In genomic region chr19:15378529-15379082, GRCh38 we compare ENCODE assay signal across 9 cellular contexts. TPM values are rescaled to one million over a fixed set of nuclear protein-coding genes. Genes with fewer than 3 reads are reported as not detected.
DNase-seq lines count a peak whose midpoint lies in the region; ATAC-seq, FAIRE-seq and TF ChIP-seq lines count a peak whose summit lies in the region.
"Had no signal": no experiment of that assay in that cellular context is flagged by ENCODE, and none has a peak within 500 bp of the region (broad histone marks: within the 10 kb centered on the region; RNA-seq: fewer than 3 reads in every experiment).

No MANE protein-coding gene starts in this region.

- in situ Hi-C loops in K562 (cut with MboI), result no loop called here

- TF ChIP-seq RAD21 in Ishikawa (IDR thresholded peaks at IDR 0.05; ENCODE audit: low read depth) (no peak), K562 (CRISPR knock-in tag; conservative IDR thresholded peaks at IDR 0.05 in 1 of 2, IDR thresholded peaks at IDR 0.05 in 1 of 2) (no peak)

- H3K4me3 ChIP-seq in DND-41 (ENCODE audit: low read depth in 1 of 2, low read length in 2 of 2) (peak overlapping the region; percentile 99), K562 (peak overlapping the region; percentile 90), iPS-15b (ENCODE audit: low read depth, low read length) (peak overlapping the region; percentile 99), skin epidermis (peak overlapping the region; percentile 72 to 100 (median 87))

- TF ChIP-seq EP300 in Ishikawa (IDR thresholded peaks at IDR 0.05; ENCODE audit: borderline replicate concordance) (no peak), K562 (IDR thresholded peaks at IDR 0.05; ENCODE audit: low read length) (no peak)

- intact Hi-C loops in K562 (cut with micrococcal nuclease), result loop anchor here (2.0 kb wide), 2 partner anchors 114 to 178 kb away; no protein-coding TSS in a partner anchor

- DNase-seq in DND-41, result peak; percentile 66
- peak; percentile 24 for DNase-seq in T follicular helper cell (ENCODE audit: low read depth)
- DNase-seq in K562 (ENCODE audit: extremely low read depth in 1 of 4, low spot score in 3 of 4), result peak in 3 of 4 experiments; percentile 15 to 77 (median 54)
- DNase-seq in inferior parietal cortex (ENCODE audit: extremely low spot score), result no peak

- ATAC-seq in DND-41 (ENCODE audit: insufficient read depth, low read depth) (no peak), K562 (peak; percentile 44), HG02840 (IDR thresholded peaks at IDR 0.05; ENCODE audit: low FRiP score, unreplicated experiment) (no peak)

- peaks cover 45% of the 10 kb centered on the region for H3K4me1 ChIP-seq in DND-41 (ENCODE audit: insufficient read depth, low read length)
- peaks cover 16 to 44% of the 10 kb centered on the region in 2 experiments for H3K4me1 ChIP-seq in K562 (replicated peaks in 1 of 2; ENCODE audit: control insufficient read depth in 2 of 2, insufficient read depth in 2 of 2, low read length in 2 of 2)
- H3K4me1 ChIP-seq in iPS-15b (ENCODE audit: control insufficient read depth, insufficient read depth, low read length), result peaks cover 6% of the 10 kb centered on the region

- H3K36me3 ChIP-seq in DND-41 (ENCODE audit: insufficient read depth, low read length) (peaks cover 29% of the 10 kb centered on the region), K562 (ENCODE audit: control insufficient read depth, insufficient read depth, low read length) (peaks cover 51% of the 10 kb centered on the region; the same call in 2 of the 3 replicates), iPS-15b (ENCODE audit: control insufficient read depth, insufficient read depth, low read length) (peaks cover 21% of the 10 kb centered on the region)

- H3K4me2 ChIP-seq in DND-41 (ENCODE audit: insufficient read depth, low read length) (peak overlapping the region; percentile 74), K562 (ENCODE audit: insufficient read depth, low read length) (peak overlapping the region; percentile 98)

- H4K20me1 ChIP-seq in DND-41 (ENCODE audit: insufficient read depth, low read length) (peaks cover 45% of the 10 kb centered on the region), K562 (replicated peaks; ENCODE audit: control insufficient read depth, insufficient read depth, low read length) (peaks cover 30% of the 10 kb centered on the region)

- peak; percentile 51 for TF ChIP-seq POLR2A in K562 (conservative IDR thresholded peaks at IDR 0.05)

- WGBS in K562 (ENCODE audit: insufficient coverage, low coverage, missing lambda C conversion rate), result under 1% methylated on average over 21 of the region's 22 CpGs

- TF ChIP-seq CTCF in DND-41 (IDR thresholded peaks at IDR 0.05; ENCODE audit: borderline replicate concordance, extremely low read depth, low read length, poor library complexity, severe bottlenecking) (no peak), K562 (IDR thresholded peaks at IDR 0.05 in 2 of 3, conservative IDR thresholded peaks at IDR 0.05 in 1 of 3; ENCODE audit: insufficient read depth in 2 of 3, low read depth in 1 of 3, low read length in 3 of 3) (no peak; a peak in 1 of 6 replicates)

- H3K9me1 ChIP-seq in K562 (ENCODE audit: control insufficient read depth, insufficient read depth, low read length), result no peaks in the 10 kb centered on the region

- POLR2A ChIA-PET in K562 (lab: Yijun Ruan, JAX), result interaction anchor here (0.5 to 3.6 kb wide), 27 partner anchors 9 to 197 kb away, joined by 3 to 27 read pairs (median 4); partner anchors contain the start of gene AKAP8L

- CTCF ChIA-PET in K562 (lab: Yijun Ruan, JAX; ENCODE audit: low intra/inter-chr PET ratio), result no interaction called here

- H3K27ac ChIP-seq in DND-41 (ENCODE audit: low read length), result peak overlapping the region; percentile 100
- H3K27ac ChIP-seq in K562 (ENCODE audit: extremely low read depth, low read depth, low read length), result peak overlapping the region; percentile 89
- H3K27ac ChIP-seq in skin epidermis, result peak overlapping the region; percentile 84 to 100 (median 98)

- peak overlapping the region; percentile 93 for H3K9ac ChIP-seq in DND-41 (ENCODE audit: low read depth, low read length)
- H3K9ac ChIP-seq in K562 (ENCODE audit: insufficient read depth in 1 of 2, low read depth in 2 of 2, low read length in 2 of 2), result peak overlapping the region; percentile 92 to 98
- H3K9ac ChIP-seq in iPS-15b (ENCODE audit: low read depth, low read length), result peak overlapping the region; percentile 95

- peak overlapping the region; percentile 98 for H2AFZ ChIP-seq in DND-41 (ENCODE audit: low read depth, low read length)
- peak overlapping the region; percentile 90 for H2AFZ ChIP-seq in K562 (ENCODE audit: low read depth, low read length)

- BruUV-seq in K562 (replicated peaks; lab: Mats Ljungman, UMichigan), result TSS peak; percentile 74

- H3K79me2 ChIP-seq in DND-41 (ENCODE audit: insufficient read depth, low read length) (peaks cover 72% of the 10 kb centered on the region), K562 (ENCODE audit: control insufficient read depth, insufficient read depth, low read length) (peaks cover 59% of the 10 kb centered on the region)

- FAIRE-seq in K562 (lab: Jason Lieb, UNC), result peak; percentile 86
- FAIRE-seq: endometrium had no signal

- no peaks in the 10 kb centered on the region for H3K27me3 ChIP-seq in DND-41 (ENCODE audit: insufficient read depth, low read length, poor library complexity)
- H3K27me3 ChIP-seq in K562 (ENCODE audit: control insufficient read depth in 2 of 2, insufficient read depth in 2 of 2, low read length in 2 of 2), result no peaks in the 10 kb centered on the region; a peak in 1 of 5 replicates
- H3K27me3 ChIP-seq in iPS-15b (ENCODE audit: control insufficient read depth, insufficient read depth, low read length), result no peaks in the 10 kb centered on the region

- H3K9me3 ChIP-seq in DND-41 (ENCODE audit: insufficient read depth, low read length, severe bottlenecking) (no peaks in the 10 kb centered on the region), K562 (replicated peaks; ENCODE audit: control insufficient read depth, insufficient read depth, low read depth, low read length) (no peaks in the 10 kb centered on the region), iPS-15b (ENCODE audit: control insufficient read depth, insufficient read depth, low read length) (no peaks in the 10 kb centered on the region)

RNA-seq across cellular contexts. Expression of gene AKAP8, which starts 1.0 kb away (rescaled TPM):
- 47.6 and 50.3 TPM in 2 replicates for total RNA-seq in K562 (2011; cell fraction: chromatin; rRNA removed; ENCODE audit: low replicate concordance)
- total RNA-seq in K562 (2011; cell fraction: nucleolus; rRNA removed), result 26.3 and 27.0 TPM in 2 replicates
- 22.2 and 28.7 TPM in 2 replicates for total RNA-seq in K562 (2011; cell fraction: nucleoplasm; rRNA removed)
- total RNA-seq in K562 (2014; rRNA removed) (33.5 and 34.2 TPM in 2 replicates), K562 (2014; rRNA removed; fragmentation: Illumina TruSeq; extraction: Trizol) (13.3 and 13.8 TPM in 2 replicates), K562 (2015; rRNA removed; fragmentation: Illumina TruSeq; extraction: Trizol) (20.2 and 22.6 TPM in 2 replicates), K562 (2021) (49.9 and 56.5 TPM in 2 replicates)
- polyA plus RNA-seq in K562 (2011; rRNA removed) (15.0 and 18.4 TPM in 2 replicates), K562 (2014; fragmentation: Illumina TruSeq; extraction: Trizol) (14.6 and 17.0 TPM in 2 replicates), K562 (2014; fragmentation: Nextera tagmentation; extraction: Ambion mirVana) (1 to 10 TPM; 3.4 to 4.4 TPM), K562 (2014; rRNA removed) (25.5 and 27.4 TPM in 2 replicates)
- polyA plus RNA-seq in K562 (2011; cell fraction: cytosol; rRNA removed), result 13.4 and 17.8 TPM in 2 replicates
- 42.2 and 65.9 TPM in 2 replicates for polyA plus RNA-seq in K562 (2011; cell fraction: nucleus; rRNA removed)
- 17.0 and 17.1 TPM in 2 replicates for polyA plus RNA-seq in K562 (2012)
- polyA minus RNA-seq in K562 (2011; rRNA and poly(A)+ RNA removed), result 9.5 and 10.9 TPM in 2 replicates
- polyA minus RNA-seq in K562 (2011; cell fraction: cytosol; rRNA and poly(A)+ RNA removed), result 15.0 and 18.3 TPM in 2 replicates
- polyA minus RNA-seq in K562 (2011; cell fraction: nucleus; rRNA and poly(A)+ RNA removed), result 9.3 and 10.6 TPM in 2 replicates

RNA-seq across cellular contexts. Expression of gene AKAP8L, which starts 40.2 kb away (rescaled TPM):
- total RNA-seq in K562 (2011; cell fraction: chromatin; rRNA removed; ENCODE audit: low replicate concordance), result 365 and 641 TPM in 2 replicates
- 279 and 316 TPM in 2 replicates for total RNA-seq in K562 (2011; cell fraction: nucleolus; rRNA removed)
- 296 and 300 TPM in 2 replicates for total RNA-seq in K562 (2011; cell fraction: nucleoplasm; rRNA removed)
- total RNA-seq in K562 (2014; rRNA removed) (108 and 121 TPM in 2 replicates), K562 (2014; rRNA removed; fragmentation: Illumina TruSeq; extraction: Trizol) (61.1 and 65.5 TPM in 2 replicates), K562 (2015; rRNA removed; fragmentation: Illumina TruSeq; extraction: Trizol) (66.6 and 70.7 TPM in 2 replicates), K562 (2021) (107 and 116 TPM in 2 replicates)
- polyA plus RNA-seq in K562 (2011; rRNA removed) (56.8 and 95.7 TPM in 2 replicates), K562 (2014; fragmentation: Illumina TruSeq; extraction: Trizol) (75.8 and 84.0 TPM in 2 replicates), K562 (2014; fragmentation: Nextera tagmentation; extraction: Ambion mirVana) (1 to 10 TPM; 2.4 to 7.0 TPM), K562 (2014; rRNA removed) (92.5 and 111 TPM in 2 replicates)
- polyA plus RNA-seq in K562 (2011; cell fraction: cytosol; rRNA removed), result 40.7 and 50.0 TPM in 2 replicates
- 617 and 798 TPM in 2 replicates for polyA plus RNA-seq in K562 (2011; cell fraction: nucleus; rRNA removed)
- 66.2 and 79.9 TPM in 2 replicates for polyA plus RNA-seq in K562 (2012)
- polyA minus RNA-seq in K562 (2011; rRNA and poly(A)+ RNA removed), result 60.0 and 69.5 TPM in 2 replicates
- 41.5 and 61.7 TPM in 2 replicates for polyA minus RNA-seq in K562 (2011; cell fraction: cytosol; rRNA and poly(A)+ RNA removed)
- polyA minus RNA-seq in K562 (2011; cell fraction: nucleus; rRNA and poly(A)+ RNA removed), result 85.4 and 122 TPM in 2 replicates

RNA-seq across cellular contexts. Expression of gene BRD4, which starts 46.3 kb away (rescaled TPM):
- 157 and 305 TPM in 2 replicates for total RNA-seq in K562 (2011; cell fraction: chromatin; rRNA removed; ENCODE audit: low replicate concordance)
- total RNA-seq in K562 (2011; cell fraction: nucleolus; rRNA removed), result 129 and 134 TPM in 2 replicates
- total RNA-seq in K562 (2011; cell fraction: nucleoplasm; rRNA removed), result 133 and 164 TPM in 2 replicates
- total RNA-seq in K562 (2014; rRNA removed), result 15.6 and 24.0 TPM in 2 replicates
- total RNA-seq in K562 (2014; rRNA removed; fragmentation: Illumina TruSeq; extraction: Trizol), result 11.3 and 13.0 TPM in 2 replicates
- total RNA-seq in K562 (2015; rRNA removed; fragmentation: Illumina TruSeq; extraction: Trizol), result 16.1 and 18.2 TPM in 2 replicates
- total RNA-seq in K562 (2021), result 93.7 and 105 TPM in 2 replicates
- polyA plus RNA-seq in K562 (2011; rRNA removed), result 8.9 and 11.0 TPM in 2 replicates
- 5.8 and 8.4 TPM in 2 replicates for polyA plus RNA-seq in K562 (2011; cell fraction: cytosol; rRNA removed)
- polyA plus RNA-seq in K562 (2011; cell fraction: nucleus; rRNA removed), result 36.9 and 48.9 TPM in 2 replicates
- 61.3 and 74.1 TPM in 2 replicates for polyA plus RNA-seq in K562 (2012)
- 35.3 and 43.4 TPM in 2 replicates for polyA plus RNA-seq in K562 (2014; fragmentation: Illumina TruSeq; extraction: Trizol)
- polyA plus RNA-seq in K562 (2014; fragmentation: Nextera tagmentation; extraction: Ambion mirVana), result 1 to 10 TPM; 1.8 to 5.4 TPM
- polyA plus RNA-seq in K562 (2014; rRNA removed), result 23.3 and 24.3 TPM in 2 replicates
- 14.6 and 17.9 TPM in 2 replicates for polyA minus RNA-seq in K562 (2011; rRNA and poly(A)+ RNA removed)
- polyA minus RNA-seq in K562 (2011; cell fraction: cytosol; rRNA and poly(A)+ RNA removed), result 36.5 and 50.1 TPM in 2 replicates
- 35.0 and 50.0 TPM in 2 replicates for polyA minus RNA-seq in K562 (2011; cell fraction: nucleus; rRNA and poly(A)+ RNA removed)
